ENCODE assay signal across 1 cellular context in genomic region chr9:113511856-113512761, GRCh38.
TF ChIP-seq lines count a peak whose summit lies in the region.

No MANE protein-coding gene starts in this region.

TF ChIP-seq in HepG2, 621 proteins besides CTCF, POLR2A, EP300 and RAD21 (continued from another document):
- TF ChIP-seq ZNF280D (CRISPR knock-in tag; IDR thresholded peaks at IDR 0.05) (no peak), HMGXB3 (CRISPR knock-in tag; IDR thresholded peaks at IDR 0.05; ENCODE audit: borderline replicate concordance) (no peak), NKX3-1 (CRISPR knock-in tag; IDR thresholded peaks at IDR 0.05) (no peak), PRDM4 (CRISPR knock-in tag; IDR thresholded peaks at IDR 0.05; ENCODE audit: borderline replicate concordance) (no peak), ZBTB46 (CRISPR knock-in tag; IDR thresholded peaks at IDR 0.05; ENCODE audit: borderline replicate concordance) (no peak), ZBTB10 (CRISPR knock-in tag; IDR thresholded peaks at IDR 0.05; ENCODE audit: borderline replicate concordance) (no peak), TFE3 (CRISPR knock-in tag; IDR thresholded peaks at IDR 0.05) (no peak), MXD1 (CRISPR knock-in tag; IDR thresholded peaks at IDR 0.05) (no peak), REST (IDR thresholded peaks at IDR 0.05; ENCODE audit: borderline replicate concordance in 1 of 2, low read depth in 1 of 2, low read length in 2 of 2) (no peak), JUND (CRISPR knock-in tag; IDR thresholded peaks at IDR 0.05) (no peak), ZNF563 (CRISPR knock-in tag; IDR thresholded peaks at IDR 0.05) (no peak), PRDM10 (CRISPR knock-in tag; IDR thresholded peaks at IDR 0.05; ENCODE audit: low read depth) (no peak)
